8 cellular contexts compared by ENCODE assay signal in genomic region chr5:102670224-102670836, GRCh38.
DNase-seq lines count a peak whose midpoint lies in the region; ATAC-seq and TF ChIP-seq lines count a peak whose summit lies in the region.

No MANE protein-coding gene starts in this region.

- peaks cover 5% of the 10 kb centered on the region for H3K4me1 ChIP-seq in iPS-15b (ENCODE audit: control insufficient read depth, insufficient read depth, low read length)
- no peaks in the 10 kb centered on the region for H3K4me1 ChIP-seq in gastroesophageal sphincter

- ATAC-seq in HG03342 (IDR thresholded peaks at IDR 0.05; ENCODE audit: unreplicated experiment) (peak; percentile 78), SK-N-SH treated with all-trans-retinoic acid at 6 μM for 48 hours (peak; percentile 68), HG02571 (IDR thresholded peaks at IDR 0.05; ENCODE audit: unreplicated experiment) (no peak), HG03097 (IDR thresholded peaks at IDR 0.05; ENCODE audit: low FRiP score, unreplicated experiment) (no peak), gastroesophageal sphincter (no peak)

- WGBS in gastroesophageal sphincter (ENCODE audit: low coverage in 1 of 2), 2 donors, result 67 to 94% methylated on average over 4 to 9 of the region's 9 CpGs

- H3K27me3 ChIP-seq in iPS-15b (ENCODE audit: control insufficient read depth, insufficient read depth, low read length) (no peaks in the 10 kb centered on the region), gastroesophageal sphincter (no peaks in the 10 kb centered on the region)

- no peak for TF ChIP-seq EP300 in gastroesophageal sphincter (IDR thresholded peaks at IDR 0.05)

- peak overlapping the region; percentile 64 for H3K4me3 ChIP-seq in iPS-15b (ENCODE audit: low read depth, low read length)
- H3K4me3 ChIP-seq in gastroesophageal sphincter, result no peak overlapping the region

- no peak overlapping the region for H3K27ac ChIP-seq in gastroesophageal sphincter

- H3K9ac ChIP-seq in iPS-15b (ENCODE audit: low read depth, low read length), result no peak overlapping the region

- H3K9me3 ChIP-seq in iPS-15b (ENCODE audit: control insufficient read depth, insufficient read depth, low read length), result no peaks in the 10 kb centered on the region
- no peaks in the 10 kb centered on the region for H3K9me3 ChIP-seq in gastroesophageal sphincter

- H3K36me3 ChIP-seq in iPS-15b (ENCODE audit: control insufficient read depth, insufficient read depth, low read length), result no peaks in the 10 kb centered on the region
- H3K36me3 ChIP-seq in gastroesophageal sphincter, result no peaks in the 10 kb centered on the region

- no peak for TF ChIP-seq POLR2A in gastroesophageal sphincter (IDR thresholded peaks at IDR 0.05)

- peak in 2 of 4 experiments; percentile 5 to 33 for TF ChIP-seq CTCF in gastroesophageal sphincter (IDR thresholded peaks at IDR 0.05)

- DNase-seq in GM03348 (ENCODE audit: low spot score) (peak; percentile 56), hippocampal formation (lab: John Stamatoyannopoulos, UW) (no peak)

TF ChIP-seq in SK-N-SH treated with all-trans-retinoic acid at 6 μM for 48 hours, 23 proteins besides CTCF, POLR2A, EP300 and RAD21:
- TF ChIP-seq ISL1 (CRISPR knock-in tag; IDR thresholded peaks at IDR 0.05) (no peak), ARNTL (CRISPR knock-in tag; IDR thresholded peaks at IDR 0.05; ENCODE audit: borderline replicate concordance, low read depth) (no peak), CSDC2 (CRISPR knock-in tag; IDR thresholded peaks at IDR 0.05) (no peak), PATZ1 (CRISPR knock-in tag; IDR thresholded peaks at IDR 0.05; ENCODE audit: borderline replicate concordance) (no peak), TCF4 (CRISPR knock-in tag; IDR thresholded peaks at IDR 0.05; ENCODE audit: borderline replicate concordance) (no peak), CREB5 (CRISPR knock-in tag; IDR thresholded peaks at IDR 0.05; ENCODE audit: low read depth) (no peak), RARB (CRISPR knock-in tag; IDR thresholded peaks at IDR 0.05) (no peak), ZFP30 (CRISPR knock-in tag; IDR thresholded peaks at IDR 0.05) (no peak), ZC3H10 (CRISPR knock-in tag; IDR thresholded peaks at IDR 0.05) (no peak), TOX (CRISPR knock-in tag; IDR thresholded peaks at IDR 0.05; ENCODE audit: borderline replicate concordance) (no peak), TSHZ2 (CRISPR knock-in tag; IDR thresholded peaks at IDR 0.05) (no peak), ZNF70 (CRISPR knock-in tag; IDR thresholded peaks at IDR 0.05) (no peak), SNAI2 (CRISPR knock-in tag; IDR thresholded peaks at IDR 0.05) (no peak), OSR1 (CRISPR knock-in tag; IDR thresholded peaks at IDR 0.05) (no peak), GLIS3 (CRISPR knock-in tag; IDR thresholded peaks at IDR 0.05) (no peak), POU6F1 (CRISPR knock-in tag; IDR thresholded peaks at IDR 0.05; ENCODE audit: borderline replicate concordance, low read depth) (no peak), ZFP3 (CRISPR knock-in tag; IDR thresholded peaks at IDR 0.05) (no peak)

Comparison
In these comparisons a context has a peak if more than half of its experiments do, and no peak if none do; other contexts are left out.
1. ATAC-seq: peak in HG03342 (single experiment) and SK-N-SH treated with all-trans-retinoic acid at 6 μM for 48 hours (single experiment); none in HG02571 (single experiment), HG03097 (single experiment) and gastroesophageal sphincter (single experiment).